ENCODE assay signal across 23 cellular contexts in genomic region chr12:94570161-94570560, GRCh38.
DNase-seq lines count a peak whose midpoint lies in the region; ATAC-seq, FAIRE-seq and TF ChIP-seq lines count a peak whose summit lies in the region.
"Had no signal": no experiment of that assay in that cellular context is flagged by ENCODE, and none has a peak within 500 bp of the region (broad histone marks: within the 10 kb centered on the region; RNA-seq: fewer than 3 reads in every experiment).

No MANE protein-coding gene starts in this region.

- no peak for TF ChIP-seq CTCF in fibroblast of pulmonary artery (IDR thresholded peaks at IDR 0.05; ENCODE audit: low read length, missing control alignments)

- FAIRE-seq in urothelium cell line (lab: Jason Lieb, UNC), result no peak

- H3K9me3 Mint-ChIP-seq in stimulated activated naive CD8-positive, alpha-beta T cell treated with anti-CD3 and anti-CD28 coated beads, Interleukin-15, amount 100 ng/mL, for 72 hours, result no peaks in the 10 kb centered on the region
- H3K9me3 Mint-ChIP-seq: CD8-positive, alpha-beta T cell; memory B cell; natural killer cell had no signal

- H3K4me1 Mint-ChIP-seq in stimulated activated naive CD8-positive, alpha-beta T cell treated with anti-CD3 and anti-CD28 coated beads, Interleukin-15, amount 100 ng/mL, for 72 hours, result no peaks in the 10 kb centered on the region
- H3K4me1 Mint-ChIP-seq: natural killer cell had no signal

- H3K27ac Mint-ChIP-seq in stimulated activated naive CD8-positive, alpha-beta T cell treated with anti-CD3 and anti-CD28 coated beads, Interleukin-15, amount 100 ng/mL, for 72 hours, result no peak overlapping the region
- H3K27ac Mint-ChIP-seq: activated naive CD8-positive, alpha-beta T cell; CD8-positive, alpha-beta T cell; memory B cell; natural killer cell had no signal

- no peak overlapping the region for H3K4me3 ChIP-seq in fibroblast of pulmonary artery (replicated peaks; ENCODE audit: low read depth, low read length)
- H3K4me3 ChIP-seq: stomach, uterus had no signal

- H3K27me3 Mint-ChIP-seq in stimulated activated naive CD8-positive, alpha-beta T cell treated with anti-CD3 and anti-CD28 coated beads, Interleukin-15, amount 100 ng/mL, for 72 hours, result peaks cover 48% of the 10 kb centered on the region
- H3K27me3 Mint-ChIP-seq: memory B cell, progenitor cell of endocrine pancreas had no signal

- no peak overlapping the region for H3K4me3 Mint-ChIP-seq in stimulated activated naive CD8-positive, alpha-beta T cell treated with anti-CD3 and anti-CD28 coated beads, Interleukin-15, amount 100 ng/mL, for 72 hours
- H3K4me3 Mint-ChIP-seq: activated naive CD8-positive, alpha-beta T cell; CD8-positive, alpha-beta T cell; memory B cell; natural killer cell had no signal

- no peak for DNase-seq in stimulated activated naive CD8-positive, alpha-beta T cell treated with anti-CD3 and anti-CD28 coated beads, Interleukin-15, Interleukin-2, amounts not matched to agents 100 U/mL and 50 U/mL, for 24 hours
- DNase-seq in stimulated activated naive CD8-positive, alpha-beta T cell treated with anti-CD3 and anti-CD28 coated beads, Interleukin-15, amount 100 ng/mL, for 72 hours, result no peak
- peak; percentile 47 for DNase-seq in amniotic epithelial cell (ENCODE audit: low read depth)
- DNase-seq in fibroblast of pulmonary artery (ENCODE audit: low read depth), result peak; percentile 59
- DNase-seq in urothelium cell line (ENCODE audit: low spot score), result peak; percentile 26
- no peak for DNase-seq in NCI-H1105 (lab: John Stamatoyannopoulos, UW)
- no peak for DNase-seq in activated gamma-delta T cell treated with Interleukin-2 at 50 U/mL for 16 hours
- no peak for DNase-seq in DMS 273 treated with DMSO at 0.1 percent for 48 hours (lab: John Stamatoyannopoulos, UW)
- DNase-seq: activated CD4-positive, alpha-beta T cell treated with anti-CD3 and anti-CD28 coated beads for 4 hours; activated CD8-positive, alpha-beta memory T cell treated with anti-CD3 and anti-CD28 coated beads, Interleukin-2, amount 50 U/mL, for 4 hours; CD8-positive, alpha-beta T cell; effector CD4-positive, alpha-beta T cell; Karpas-422; natural killer cell; NCI-H1694 treated with DMSO at 0.1 percent for 48 hours; NCI-H446 treated with DMSO at 0.1 percent for 48 hours; stimulated activated CD4-positive, alpha-beta T cell treated with anti-CD3 and anti-CD28 coated beads, Interleukin-12 subunit alpha, Interleukin-12 subunit beta, amount 100 ng/mL, for 4 hours; stomach; T-helper 9 cell; uterus had no signal

- peak; percentile 23 for ATAC-seq in stimulated activated naive CD8-positive, alpha-beta T cell treated with anti-CD3 and anti-CD28 coated beads, Interleukin-15, Interleukin-2, amounts not matched to agents 100 U/mL and 50 U/mL, for 24 hours
- no peak for ATAC-seq in stimulated activated naive CD8-positive, alpha-beta T cell treated with anti-CD3 and anti-CD28 coated beads, Interleukin-15, amount 100 ng/mL, for 72 hours
- ATAC-seq: CD8-positive, alpha-beta T cell; natural killer cell had no signal

Comparison
In these comparisons a context has a peak if more than half of its experiments do, and no peak if none do; other contexts are left out.
1. DNase-seq: peak in amniotic epithelial cell (single experiment), fibroblast of pulmonary artery (single experiment) and urothelium cell line (single experiment); none in stimulated activated naive CD8-positive, alpha-beta T cell treated with anti-CD3 and anti-CD28 coated beads, Interleukin-15, Interleukin-2, amounts not matched to agents 100 U/mL and 50 U/mL, for 24 hours (single experiment), stimulated activated naive CD8-positive, alpha-beta T cell treated with anti-CD3 and anti-CD28 coated beads, Interleukin-15, amount 100 ng/mL, for 72 hours (0 of 2), NCI-H1105 (single experiment), activated gamma-delta T cell treated with Interleukin-2 at 50 U/mL for 16 hours (single experiment) and DMS 273 treated with DMSO at 0.1 percent for 48 hours (single experiment).